ENCODE assay signal across 30 cellular contexts in the genomic region with DNA sequence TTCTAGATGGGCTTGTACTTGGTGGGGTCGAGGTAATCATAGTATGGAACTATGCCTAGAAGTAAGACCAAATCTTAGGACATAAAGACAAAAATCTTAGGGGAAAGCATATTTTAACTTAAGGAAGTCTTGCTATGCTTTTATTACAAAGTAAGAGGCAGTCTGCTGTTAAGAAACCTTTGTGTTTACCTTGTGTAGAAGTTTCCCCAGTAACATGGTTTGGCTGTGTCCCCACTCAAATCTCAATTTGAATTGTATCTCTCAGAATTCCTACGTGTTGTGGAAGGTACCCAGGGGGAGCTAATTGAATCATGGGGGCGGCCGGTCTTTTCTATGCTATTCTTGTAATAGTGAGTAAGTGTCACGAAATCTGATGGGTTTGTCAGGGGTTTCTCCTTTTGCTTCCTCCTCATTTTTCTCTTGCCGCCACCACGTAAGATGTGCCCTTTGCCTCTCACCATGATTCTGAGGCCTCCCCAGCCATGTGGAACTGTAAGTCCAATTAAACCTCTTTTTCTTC.
"Had no signal": no experiment of that assay in that cellular context is flagged by ENCODE, and none has a peak within 500 bp of the region (broad histone marks: within the 10 kb centered on the region; RNA-seq: fewer than 3 reads in every experiment).

No MANE protein-coding gene starts in this region.

- H3K27me3 Mint-ChIP-seq: memory B cell; naive thymus-derived CD4-positive, alpha-beta T cell; natural killer cell treated with Interleukin-12 subunit alpha and Interleukin-12 subunit beta and Interleukin-15 and Interleukin-18, amount 100 ng/mL, for 72 hours; stimulated activated naive B cell treated with anti-CD40 and anti-IgM and Interleukin-4, amounts not matched to agents 10 μg/mL and 1 μg/mL and 100 μg/mL, for 72 hours had no signal

- H3K27me3 ChIP-seq: neural progenitor cell, neutrophil, right atrium auricular region, right lobe of liver, stomach, suprapubic skin, tibial artery, upper lobe of right lung had no signal

- H3K36me3 Mint-ChIP-seq: memory B cell; naive thymus-derived CD4-positive, alpha-beta T cell; natural killer cell treated with Interleukin-12 subunit alpha and Interleukin-12 subunit beta and Interleukin-15 and Interleukin-18, amount 100 ng/mL, for 72 hours had no signal

- DNase-seq: hippocampal formation; kidney glomerular epithelial cell; left cardiac atrium; midbrain; mucosa of descending colon; naive thymus-derived CD4-positive, alpha-beta T cell; occipital lobe; psoas muscle; right lobe of liver; stimulated activated CD4-positive, alpha-beta T cell treated with anti-CD3 and anti-CD28 coated beads, Interleukin-1b, Interleukin-23, amount 100 ng/mL, for 48 hours; stimulated activated CD4-positive, alpha-beta T cell treated with anti-CD3 and anti-CD28 coated beads, Interleukin-2, amount 100 ng/mL, for 48 hours; stimulated activated CD4-positive, alpha-beta T cell treated with anti-CD3 and anti-CD28 coated beads, Interleukin-4, amount 100 ng/mL, for 4 hours; stimulated activated CD8-positive, alpha-beta memory T cell treated with anti-CD3 and anti-CD28 coated beads, Interleukin-4, amount 100 ng/mL, for 48 hours; stimulated activated naive B cell treated with anti-CD40 and anti-IgM and Interleukin-4, amounts not matched to agents 10 μg/mL and 1 μg/mL and 100 μg/mL, for 72 hours; stimulated activated naive CD8-positive, alpha-beta T cell treated with anti-CD3 and anti-CD28 coated beads, Interleukin-15, Interleukin-2, amounts not matched to agents 100 U/mL and 50 U/mL, for 24 hours; stomach; tibial artery; trophoblast cell; upper lobe of right lung had no signal

- H3K4me3 ChIP-seq: lung, mucosa of descending colon, neural progenitor cell, psoas muscle, right atrium auricular region, right lobe of liver, smooth muscle cell, stomach, suprapubic skin, thoracic aorta, tibial artery, upper lobe of right lung had no signal

- ATAC-seq: left cardiac atrium; left lobe of liver; mucosa of descending colon; naive thymus-derived CD4-positive, alpha-beta T cell; natural killer cell treated with Interleukin-12 subunit alpha and Interleukin-12 subunit beta and Interleukin-15 and Interleukin-18, amount 100 ng/mL, for 72 hours; psoas muscle; right lobe of liver; stimulated activated naive B cell treated with anti-CD40 and anti-IgM and Interleukin-4, amounts not matched to agents 10 μg/mL and 1 μg/mL and 100 μg/mL, for 72 hours; stimulated activated naive CD8-positive, alpha-beta T cell treated with anti-CD3 and anti-CD28 coated beads, Interleukin-15, Interleukin-2, amounts not matched to agents 100 U/mL and 50 U/mL, for 24 hours; upper lobe of right lung had no signal

- H3K9me3 ChIP-seq: mucosa of descending colon, neutrophil, psoas muscle, right atrium auricular region, right lobe of liver, suprapubic skin, thoracic aorta, tibial artery, upper lobe of right lung had no signal

- H3K4me1 Mint-ChIP-seq: memory B cell; naive thymus-derived CD4-positive, alpha-beta T cell; neural progenitor cell; stimulated activated naive B cell treated with anti-CD40 and anti-IgM and Interleukin-4, amounts not matched to agents 10 μg/mL and 1 μg/mL and 100 μg/mL, for 72 hours had no signal

- H3K27ac ChIP-seq: neural progenitor cell, neutrophil, parathyroid adenoma, psoas muscle, right atrium auricular region, right lobe of liver, stomach, suprapubic skin, thoracic aorta, tibial artery, upper lobe of right lung had no signal

- H3K4me3 Mint-ChIP-seq: memory B cell; naive thymus-derived CD4-positive, alpha-beta T cell; natural killer cell treated with Interleukin-12 subunit alpha and Interleukin-12 subunit beta and Interleukin-15 and Interleukin-18, amount 100 ng/mL, for 72 hours; neural progenitor cell; stimulated activated naive B cell treated with anti-CD40 and anti-IgM and Interleukin-4, amounts not matched to agents 10 μg/mL and 1 μg/mL and 100 μg/mL, for 72 hours had no signal

- H3K4me1 ChIP-seq: neural progenitor cell, psoas muscle, right atrium auricular region, right lobe of liver, stomach, suprapubic skin, tibial artery, upper lobe of right lung had no signal

- H3K27ac Mint-ChIP-seq: memory B cell; naive thymus-derived CD4-positive, alpha-beta T cell; natural killer cell treated with Interleukin-12 subunit alpha and Interleukin-12 subunit beta and Interleukin-15 and Interleukin-18, amount 100 ng/mL, for 72 hours; neural progenitor cell; stimulated activated naive B cell treated with anti-CD40 and anti-IgM and Interleukin-4, amounts not matched to agents 10 μg/mL and 1 μg/mL and 100 μg/mL, for 72 hours had no signal

- H3K36me3 ChIP-seq: neural progenitor cell, neutrophil, right atrium auricular region, right lobe of liver, suprapubic skin, thoracic aorta, tibial artery, upper lobe of right lung had no signal
